5 cellular contexts compared by ENCODE assay signal in the genomic region with DNA sequence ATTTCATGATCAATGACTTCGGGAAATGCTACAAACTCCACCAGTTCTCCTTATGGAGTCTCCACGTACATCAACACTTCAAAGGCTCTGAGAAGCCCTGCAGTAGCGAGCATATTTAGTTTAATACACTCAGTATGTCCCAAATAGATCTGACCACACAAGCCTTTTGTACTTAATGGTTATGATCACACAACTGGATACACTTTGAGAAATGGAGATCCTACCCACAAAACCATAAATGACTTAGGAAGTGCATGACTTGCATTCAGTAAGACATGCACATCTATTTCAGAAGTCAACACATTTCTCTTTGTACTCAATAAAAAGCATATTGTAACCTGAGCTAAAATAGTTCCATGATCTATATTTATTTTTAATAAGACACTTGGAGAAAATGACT.
"Had no signal": no experiment of that assay in that cellular context is flagged by ENCODE, and none has a peak within 500 bp of the region (broad histone marks: within the 10 kb centered on the region; RNA-seq: fewer than 3 reads in every experiment).

No MANE protein-coding gene starts in this region.

- H3K4me3 ChIP-seq: K562 had no signal

- H3K27ac ChIP-seq: HL-60 had no signal

- ATAC-seq: HepG2, K562 had no signal

- DNase-seq: IMR-90, KBM-7 had no signal
